8 cellular contexts compared by ENCODE assay signal in genomic region chr3:122258757-122259371, GRCh38.
DNase-seq lines count a peak whose midpoint lies in the region; ATAC-seq and TF ChIP-seq lines count a peak whose summit lies in the region.

No MANE protein-coding gene starts in this region.

- peak; percentile 40 for DNase-seq in 8988T
- peak; percentile 45 for DNase-seq in NCI-H128 (lab: John Stamatoyannopoulos, UW; ENCODE audit: unreplicated experiment)
- DNase-seq in T1000 (lab: John Stamatoyannopoulos, UW) = peak; percentile 7
- peak; percentile 17 for DNase-seq in central memory CD4-positive, alpha-beta T cell
- peak; percentile 83 for DNase-seq in left kidney (ENCODE audit: low read depth, low spot score)
- DNase-seq in stimulated activated CD8-positive, alpha-beta memory T cell treated with anti-CD3 and anti-CD28 coated beads, Interleukin-15, amount 100 ng/mL, for 48 hours (ENCODE audit: low read depth in 2 of 2) = peak; percentile 55 to 58

- ATAC-seq in HG02642 (IDR thresholded peaks at IDR 0.05; ENCODE audit: poor library complexity, unreplicated experiment) = peak; percentile 88

- TF ChIP-seq CTCF in GM12874 (IDR thresholded peaks at IDR 0.05; ENCODE audit: insufficient read depth, low read depth, low read length) = peak; percentile 73

Comparison
In these comparisons a context has a peak if more than half of its experiments do, and no peak if none do; other contexts are left out.
1. Peak in every context shown above with its lines: DNase-seq and ATAC-seq.
2. DNase-seq: peak in every context shown above with its lines; median percentile 83 in left kidney; 56 in stimulated activated CD8-positive, alpha-beta memory T cell treated with anti-CD3 and anti-CD28 coated beads, Interleukin-15, amount 100 ng/mL, for 48 hours; 45 in NCI-H128; 40 in 8988T; 17 in central memory CD4-positive, alpha-beta T cell; 7 in T1000.